Comparison of ENCODE assay signal across 15 cellular contexts in the genomic region with DNA sequence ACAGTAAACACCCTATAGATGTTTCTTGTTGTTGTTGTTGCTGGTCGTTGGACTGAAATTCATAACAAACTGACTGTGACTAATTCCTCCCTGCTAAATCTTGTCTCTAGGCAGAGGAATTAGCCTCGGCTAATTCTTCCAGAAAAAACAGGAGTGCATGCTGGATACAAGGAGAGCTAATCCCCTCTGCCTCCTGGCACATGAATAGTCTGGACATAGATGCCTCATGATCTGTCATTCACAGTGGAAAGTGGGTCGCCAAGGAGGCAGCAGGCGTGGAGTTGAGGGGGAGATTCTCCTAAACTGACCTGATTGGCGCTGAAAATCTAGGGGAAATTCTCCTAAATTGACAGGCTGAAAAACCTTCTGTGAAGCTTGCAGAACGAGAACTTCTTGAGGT.
DNase-seq lines count a peak whose midpoint lies in the region; ATAC-seq and TF ChIP-seq lines count a peak whose summit lies in the region.
"Had no signal": no experiment of that assay in that cellular context is flagged by ENCODE, and none has a peak within 500 bp of the region (broad histone marks: within the 10 kb centered on the region; RNA-seq: fewer than 3 reads in every experiment).

No MANE protein-coding gene starts in this region.

- WGBS in right lobe of liver (ENCODE audit: insufficient coverage, low coverage, low lambda C conversion rate, missing lambda C conversion rate), result 71% methylated on average over 6 of the region's 6 CpGs

- H3K4me1 ChIP-seq in neural progenitor cell (peaks cover 9% of the 10 kb centered on the region), right lobe of liver (no peaks in the 10 kb centered on the region)
- H3K4me1 ChIP-seq: A549, BE2C had no signal

- intact Hi-C loops in right lobe of liver (cut with DNase I), result no loop called here
- intact Hi-C loops in Right ventricle myocardium superior (cut with DNase I), result no loop called here

- DNase-seq in NCI-H82 (lab: John Stamatoyannopoulos, UW), result peak; percentile 74
- DNase-seq in amniotic epithelial cell (ENCODE audit: low read depth), result peak; percentile 5
- peak; percentile 61 for DNase-seq in neural progenitor cell (ENCODE audit: low spot score)
- no peak for DNase-seq in right lobe of liver
- DNase-seq in Right ventricle myocardium superior, result no peak
- DNase-seq in NCI-H2107 treated with DMSO at 0.1 percent for 48 hours (lab: John Stamatoyannopoulos, UW; ENCODE audit: unreplicated experiment), result no peak
- no peak for DNase-seq in activated naive CD8-positive, alpha-beta T cell treated with anti-CD3 and anti-CD28 coated beads for 36 hours
- DNase-seq: BE2C; CD4-positive, alpha-beta memory T cell; DND-41; GDM1; H7; IMR-90 had no signal

- peaks cover 16% of the 10 kb centered on the region for H3K4me1 Mint-ChIP-seq in neural progenitor cell
- H3K4me1 Mint-ChIP-seq in activated naive CD8-positive, alpha-beta T cell treated with anti-CD3 and anti-CD28 coated beads for 36 hours, result no peaks in the 10 kb centered on the region
- H3K4me1 Mint-ChIP-seq: CD4-positive, alpha-beta memory T cell had no signal

- no peaks in the 10 kb centered on the region for H4K20me1 ChIP-seq in neural progenitor cell (ENCODE audit: low read depth)

- H3K9ac ChIP-seq in neural progenitor cell, result no peak overlapping the region

- ATAC-seq in right lobe of liver (no peak), Right ventricle myocardium superior (ENCODE audit: poor library complexity) (no peak)
- ATAC-seq: A549 had no signal

- H3K27me3 ChIP-seq in neural progenitor cell (no peaks in the 10 kb centered on the region), right lobe of liver (no peaks in the 10 kb centered on the region)
- H3K27me3 ChIP-seq: BE2C had no signal

- no peak overlapping the region for H3K27ac ChIP-seq in neural progenitor cell
- H3K27ac ChIP-seq in right lobe of liver, result no peak overlapping the region
- H3K27ac ChIP-seq: A549, C4-2B had no signal

- TF ChIP-seq POLR2A in right lobe of liver (IDR thresholded peaks at IDR 0.05), result no peak

- H3K4me2 ChIP-seq in neural progenitor cell, result no peak overlapping the region
- H3K4me2 ChIP-seq: A549 had no signal

- no peak overlapping the region for H3K4me3 Mint-ChIP-seq in neural progenitor cell
- H3K4me3 Mint-ChIP-seq in activated naive CD8-positive, alpha-beta T cell treated with anti-CD3 and anti-CD28 coated beads for 36 hours, result no peak overlapping the region
- H3K4me3 Mint-ChIP-seq: CD4-positive, alpha-beta memory T cell had no signal

- H3K79me2 ChIP-seq in neural progenitor cell (ENCODE audit: low read depth), result no peaks in the 10 kb centered on the region

- H3F3A ChIP-seq in neural progenitor cell (ENCODE audit: low read depth), result peaks cover 10% of the 10 kb centered on the region

- no peak overlapping the region for H3K27ac Mint-ChIP-seq in neural progenitor cell
- no peak overlapping the region for H3K27ac Mint-ChIP-seq in activated naive CD8-positive, alpha-beta T cell treated with anti-CD3 and anti-CD28 coated beads for 36 hours
- H3K27ac Mint-ChIP-seq: CD4-positive, alpha-beta memory T cell had no signal

- TF ChIP-seq CTCF in neural progenitor cell (IDR thresholded peaks at IDR 0.05) (no peak), right lobe of liver (IDR thresholded peaks at IDR 0.05) (no peak)

- H3K27me3 Mint-ChIP-seq in neural progenitor cell (ENCODE audit: insufficient read depth, low read depth), result no peaks in the 10 kb centered on the region
- peaks cover 14% of the 10 kb centered on the region for H3K27me3 Mint-ChIP-seq in activated naive CD8-positive, alpha-beta T cell treated with anti-CD3 and anti-CD28 coated beads for 36 hours

- no peak overlapping the region for H2AFZ ChIP-seq in neural progenitor cell (replicated peaks)

- H3K9me3 ChIP-seq in neural progenitor cell (ENCODE audit: low read depth) (no peaks in the 10 kb centered on the region), right lobe of liver (no peaks in the 10 kb centered on the region)
- H3K9me3 ChIP-seq: A549, BE2C had no signal

- H3K4me3 ChIP-seq in neural progenitor cell, result no peak overlapping the region
- H3K4me3 ChIP-seq in right lobe of liver, result no peak overlapping the region
- H3K4me3 ChIP-seq: A549 had no signal

- H3K36me3 ChIP-seq in neural progenitor cell (no peaks in the 10 kb centered on the region), right lobe of liver (no peaks in the 10 kb centered on the region)

- H3K9me3 Mint-ChIP-seq in neural progenitor cell, result no peaks in the 10 kb centered on the region
- no peaks in the 10 kb centered on the region for H3K9me3 Mint-ChIP-seq in activated naive CD8-positive, alpha-beta T cell treated with anti-CD3 and anti-CD28 coated beads for 36 hours
- H3K9me3 Mint-ChIP-seq: CD4-positive, alpha-beta memory T cell had no signal

- peaks cover 21% of the 10 kb centered on the region for H3K36me3 Mint-ChIP-seq in neural progenitor cell
- H3K36me3 Mint-ChIP-seq in activated naive CD8-positive, alpha-beta T cell treated with anti-CD3 and anti-CD28 coated beads for 36 hours, result no peaks in the 10 kb centered on the region
- H3K36me3 Mint-ChIP-seq: CD4-positive, alpha-beta memory T cell had no signal

Comparison
In these comparisons a context has a peak if more than half of its experiments do, and no peak if none do; other contexts are left out.
1. DNase-seq: peak in NCI-H82 (single experiment), amniotic epithelial cell (single experiment) and neural progenitor cell (single experiment); none in right lobe of liver (0 of 3), Right ventricle myocardium superior (single experiment), NCI-H2107 treated with DMSO at 0.1 percent for 48 hours (single experiment) and activated naive CD8-positive, alpha-beta T cell treated with anti-CD3 and anti-CD28 coated beads for 36 hours (single experiment).